16 cellular contexts compared by ENCODE assay signal in genomic region chr11:3003396-3004231, GRCh38. TPM values are rescaled to one million over a fixed set of nuclear protein-coding genes. Genes with fewer than 3 reads are reported as not detected.
DNase-seq lines count a peak whose midpoint lies in the region; ATAC-seq and TF ChIP-seq lines count a peak whose summit lies in the region.
"Had no signal": no experiment of that assay in that cellular context is flagged by ENCODE, and none has a peak within 500 bp of the region (broad histone marks: within the 10 kb centered on the region; RNA-seq: fewer than 3 reads in every experiment).

No MANE protein-coding gene starts in this region.

- no peak for TF ChIP-seq EP300 in sigmoid colon (IDR thresholded peaks at IDR 0.05)

- DNase-seq in GM23248 (peak; percentile 27), T-helper 17 cell (no peak), sigmoid colon (peak; percentile 46), NCI-H146 (lab: John Stamatoyannopoulos, UW) (no peak)
- DNase-seq in stimulated activated naive CD8-positive, alpha-beta T cell treated with anti-CD3 and anti-CD28 coated beads, Interleukin-15, Interleukin-2, amounts not matched to agents 100 U/mL and 50 U/mL, for 24 hours: no peak
- DNase-seq in naive thymus-derived CD4-positive, alpha-beta T cell: no peak
- DNase-seq in NK-92 treated with Interleukin-12 subunit alpha and Interleukin-12 subunit beta, amount 100 ng/mL, for 24 hours (lab: John Stamatoyannopoulos, UW): no peak
- DNase-seq: activated CD4-positive, alpha-beta T cell treated with anti-CD3 and anti-CD28 coated beads for 36 hours; Caco-2; GDM1; glutamatergic neuron; KG1; NCI-H2227 treated with DMSO at 0.1 percent for 48 hours; T1000 had no signal

- H3K27me3 ChIP-seq in GM23248 (replicated peaks; ENCODE audit: insufficient read depth) (no peaks in the 10 kb centered on the region), sigmoid colon (no peaks in the 10 kb centered on the region)
- no peaks in the 10 kb centered on the region for H3K27me3 ChIP-seq in naive thymus-derived CD4-positive, alpha-beta T cell (ENCODE audit: control insufficient read depth in 2 of 2, insufficient read depth in 2 of 2, low read length in 2 of 2)
- H3K27me3 ChIP-seq: adrenal gland had no signal

- H3K4me3 Mint-ChIP-seq in T-helper 17 cell: no peak overlapping the region
- no peak overlapping the region for H3K4me3 Mint-ChIP-seq in naive thymus-derived CD4-positive, alpha-beta T cell
- H3K4me3 Mint-ChIP-seq: activated CD4-positive, alpha-beta T cell treated with anti-CD3 and anti-CD28 coated beads for 36 hours had no signal

- no peak overlapping the region for H3K27ac ChIP-seq in GM23248
- H3K27ac ChIP-seq in sigmoid colon: no peak overlapping the region
- no peak overlapping the region for H3K27ac ChIP-seq in naive thymus-derived CD4-positive, alpha-beta T cell (ENCODE audit: low read depth, low read length)
- H3K27ac ChIP-seq: adrenal gland had no signal

- no peak for TF ChIP-seq CTCF in sigmoid colon (IDR thresholded peaks at IDR 0.05)

- H3K9ac ChIP-seq in GM23248: no peak overlapping the region

- H3K9me2 ChIP-seq in GM23248 (ENCODE audit: insufficient read depth): no peaks in the 10 kb centered on the region

- TF ChIP-seq POLR2A in sigmoid colon (IDR thresholded peaks at IDR 0.05): no peak

- H3K9me3 ChIP-seq in GM23248 (ENCODE audit: low read depth) (no peaks in the 10 kb centered on the region), T-helper 17 cell (ENCODE audit: control insufficient read depth, low read length, poor library complexity, severe bottlenecking) (no peaks in the 10 kb centered on the region), sigmoid colon (no peaks in the 10 kb centered on the region)
- H3K9me3 ChIP-seq in naive thymus-derived CD4-positive, alpha-beta T cell (ENCODE audit: control insufficient read depth in 2 of 3, low read length in 3 of 3): no peaks in the 10 kb centered on the region
- H3K9me3 ChIP-seq: adrenal gland, Caco-2 had no signal

- POLR2A ChIA-PET in naive thymus-derived CD4-positive, alpha-beta T cell (lab: Charles Lee): interaction anchor here (0.7 to 1.9 kb wide), 3 partner anchors 10 to 14 kb away, joined by 3 to 10 read pairs (median 3); no protein-coding TSS in a partner anchor

- H3F3A ChIP-seq in GM23248 (ENCODE audit: insufficient read depth): peaks cover 4% of the 10 kb centered on the region; the same call in 1 of the 2 replicates

- H3K4me1 ChIP-seq in GM23248 (ENCODE audit: insufficient read depth): no peaks in the 10 kb centered on the region
- H3K4me1 ChIP-seq in sigmoid colon: peaks cover 0 to 29% (median 24%) of the 10 kb centered on the region in 4 donors
- H3K4me1 ChIP-seq in naive thymus-derived CD4-positive, alpha-beta T cell (ENCODE audit: control insufficient read depth in 2 of 2, insufficient read depth in 2 of 2, low read length in 2 of 2): no peaks in the 10 kb centered on the region
- H3K4me1 ChIP-seq: adrenal gland, Caco-2 had no signal

- no peaks in the 10 kb centered on the region for H3K27me3 Mint-ChIP-seq in T-helper 17 cell
- no peaks in the 10 kb centered on the region for H3K27me3 Mint-ChIP-seq in naive thymus-derived CD4-positive, alpha-beta T cell
- H3K27me3 Mint-ChIP-seq: activated CD4-positive, alpha-beta T cell treated with anti-CD3 and anti-CD28 coated beads for 36 hours had no signal

- intact Hi-C loops in sigmoid colon (cut with DNase I): no loop called here
- intact Hi-C loops in naive thymus-derived CD4-positive, alpha-beta T cell (cut with micrococcal nuclease): no loop called here

- no peak overlapping the region for H2AFZ ChIP-seq in GM23248

- H3K4me1 Mint-ChIP-seq in T-helper 17 cell: peaks cover 6% of the 10 kb centered on the region
- H3K4me1 Mint-ChIP-seq in naive thymus-derived CD4-positive, alpha-beta T cell: peaks cover 0 to 9% (median 0%) of the 10 kb centered on the region in 7 donors
- H3K4me1 Mint-ChIP-seq: activated CD4-positive, alpha-beta T cell treated with anti-CD3 and anti-CD28 coated beads for 36 hours had no signal

- H4K20me1 ChIP-seq in GM23248 (ENCODE audit: insufficient read depth): no peaks in the 10 kb centered on the region

- H3K4me2 ChIP-seq in GM23248 (ENCODE audit: unreplicated experiment): no peak overlapping the region

- peak overlapping the region; percentile 70 for H3K27ac Mint-ChIP-seq in T-helper 17 cell
- no peak overlapping the region for H3K27ac Mint-ChIP-seq in naive thymus-derived CD4-positive, alpha-beta T cell

- ATAC-seq in T-helper 17 cell: no peak
- ATAC-seq in esophagus mucosa: peak; percentile 90
- ATAC-seq in stimulated activated naive CD8-positive, alpha-beta T cell treated with anti-CD3 and anti-CD28 coated beads, Interleukin-15, Interleukin-2, amounts not matched to agents 100 U/mL and 50 U/mL, for 24 hours: no peak
- no peak for ATAC-seq in naive thymus-derived CD4-positive, alpha-beta T cell
- ATAC-seq: activated CD4-positive, alpha-beta T cell treated with anti-CD3 and anti-CD28 coated beads for 36 hours had no signal

- no peaks in the 10 kb centered on the region for H3K79me2 ChIP-seq in GM23248 (ENCODE audit: insufficient read depth)

- in situ Hi-C loops in GM23248 (cut with MboI): no loop called here

- WGBS in GM23248 (ENCODE audit: low coverage in 1 of 2, low lambda C conversion rate in 2 of 2, missing lambda C conversion rate in 2 of 2), 2 experiments: 85 to 87% methylated on average over 12 of the region's 12 CpGs
- WGBS in sigmoid colon, 2 donors: 89 to 93% methylated on average over 12 of the region's 12 CpGs

- peaks cover 44% of the 10 kb centered on the region; the same call in 1 of the 2 replicates for H3K36me3 ChIP-seq in GM23248 (ENCODE audit: low read depth)
- H3K36me3 ChIP-seq in sigmoid colon: peaks cover 8 to 68% (median 30%) of the 10 kb centered on the region in 4 donors
- H3K36me3 ChIP-seq in naive thymus-derived CD4-positive, alpha-beta T cell (ENCODE audit: control insufficient read depth in 2 of 3, insufficient read depth in 3 of 3, low read length in 3 of 3): peaks cover 0 to 77% (median 0%) of the 10 kb centered on the region in 3 experiments

- CTCF ChIA-PET in naive thymus-derived CD4-positive, alpha-beta T cell (lab: Charles Lee): interaction anchor here (1.2 kb wide), 2 partner anchors 10 to 14 kb away, joined by 3 read pairs; no protein-coding TSS in a partner anchor

- no peak overlapping the region for H3K4me3 ChIP-seq in GM23248
- H3K4me3 ChIP-seq in sigmoid colon: no peak overlapping the region
- no peak overlapping the region for H3K4me3 ChIP-seq in naive thymus-derived CD4-positive, alpha-beta T cell (ENCODE audit: low read length)
- H3K4me3 ChIP-seq: adrenal gland had no signal

- no peaks in the 10 kb centered on the region for H3K9me3 Mint-ChIP-seq in naive thymus-derived CD4-positive, alpha-beta T cell

- peaks cover 13% of the 10 kb centered on the region for H3K36me3 Mint-ChIP-seq in T-helper 17 cell (ENCODE audit: low read depth)
- peaks cover 0 to 48% (median 11%) of the 10 kb centered on the region in 5 donors for H3K36me3 Mint-ChIP-seq in naive thymus-derived CD4-positive, alpha-beta T cell

RNA-seq across cellular contexts. Expression of gene NAP1L4, which starts 11.5 kb away (rescaled TPM):
- total RNA-seq in GM23248 (2014; rRNA removed; shearing (Covaris generic)): 57.4 and 68.8 TPM in 2 replicates
- polyA plus RNA-seq in GM23248 (2016; fragmentation: Nextera tagmentation; extraction: Ambion mirVana): 121 and 122 TPM in 2 replicates
- 100 to 1,000 TPM; 229 to 275 TPM for total RNA-seq in T-helper 17 cell
- 113 TPM for total RNA-seq in esophagus mucosa
- 100 to 1,000 TPM in 2 of 4 donors, 10 to 100 TPM in 2; 88.2 to 102 (median 95.4) TPM for total RNA-seq in sigmoid colon
- 10 to 100 TPM; 55.9 to 94.8 (median 61.3) TPM for polyA plus RNA-seq in sigmoid colon
- 100 to 1,000 TPM; 245 to 356 (median 294) TPM for total RNA-seq in naive thymus-derived CD4-positive, alpha-beta T cell
- 100 to 1,000 TPM; 134 to 172 TPM for polyA plus RNA-seq in naive thymus-derived CD4-positive, alpha-beta T cell

RNA-seq across cellular contexts. Expression of gene CARS1, which starts 53.6 kb away (rescaled TPM):
- total RNA-seq in GM23248 (2014; rRNA removed; shearing (Covaris generic)): 111 and 125 TPM in 2 replicates
- polyA plus RNA-seq in GM23248 (2016; fragmentation: Nextera tagmentation; extraction: Ambion mirVana) (115 and 120 TPM in 2 replicates), sigmoid colon (10 to 100 TPM; 21.0 to 57.1 (median 35.4) TPM)
- total RNA-seq in T-helper 17 cell (10 to 100 TPM; 41.4 to 52.0 TPM), esophagus mucosa (39.4 TPM), sigmoid colon (10 to 100 TPM; 34.6 to 49.0 (median 39.6) TPM)
- 10 to 100 TPM; 27.8 to 70.4 (median 53.7) TPM for total RNA-seq in naive thymus-derived CD4-positive, alpha-beta T cell
- 10 to 100 TPM; 23.9 to 30.8 TPM for polyA plus RNA-seq in naive thymus-derived CD4-positive, alpha-beta T cell

Comparison
In these comparisons a context has a peak if more than half of its experiments do, and no peak if none do; other contexts are left out.
1. DNase-seq: peak in GM23248 (single experiment) and sigmoid colon (single experiment); none in T-helper 17 cell (0 of 3), NCI-H146 (single experiment), stimulated activated naive CD8-positive, alpha-beta T cell treated with anti-CD3 and anti-CD28 coated beads, Interleukin-15, Interleukin-2, amounts not matched to agents 100 U/mL and 50 U/mL, for 24 hours (single experiment), naive thymus-derived CD4-positive, alpha-beta T cell (0 of 9) and NK-92 treated with Interleukin-12 subunit alpha and Interleukin-12 subunit beta, amount 100 ng/mL, for 24 hours (single experiment).